In the genomic region with DNA sequence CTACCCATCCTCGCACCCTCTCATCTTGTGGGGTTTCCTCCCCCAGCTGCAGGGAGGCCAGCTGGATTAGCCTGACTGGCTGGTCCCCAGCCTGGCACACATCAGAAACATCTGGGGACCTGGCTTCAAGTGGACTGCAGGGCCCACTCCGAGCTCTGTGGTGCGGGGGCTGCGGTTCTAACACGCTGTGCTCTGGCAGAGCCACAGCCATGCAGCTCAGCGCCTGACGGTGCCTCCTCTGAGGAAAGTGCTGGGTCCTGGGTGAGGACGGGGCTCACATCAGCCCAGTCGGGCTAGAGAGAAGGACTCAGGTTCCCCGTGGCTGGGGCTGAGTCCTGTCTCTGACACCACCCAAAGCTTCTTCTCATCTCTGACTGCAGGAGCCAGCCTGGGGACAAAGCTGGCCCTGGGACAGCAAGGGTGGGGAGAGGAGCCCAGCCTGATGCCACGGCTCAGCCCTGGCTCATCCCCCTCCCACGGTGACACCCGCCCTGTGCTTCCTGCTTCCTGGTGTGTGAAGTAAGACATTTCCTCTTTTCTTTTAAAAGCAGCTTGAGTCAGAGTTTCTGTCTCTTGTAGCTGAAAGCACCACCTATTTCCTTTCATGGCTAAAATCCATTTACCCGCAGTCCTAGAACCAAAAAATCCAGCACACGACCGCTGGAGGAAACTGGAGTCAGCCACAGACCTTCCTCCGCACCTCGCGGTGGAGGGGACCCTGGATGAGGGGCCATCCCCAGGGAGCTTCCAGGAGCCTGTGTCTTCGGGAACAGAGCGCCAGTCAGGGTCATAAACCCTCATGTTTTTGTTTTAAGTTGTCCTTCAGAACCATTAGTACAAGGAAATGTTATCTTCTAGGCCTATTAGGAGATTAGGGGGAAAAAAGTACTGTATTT, we compare ENCODE assay signal across 8 cellular contexts.
A peak's percentile ranks its signal among the peaks of the same experiment; 100 is the strongest.
DNase-seq lines count a peak whose midpoint lies in the region; ATAC-seq and TF ChIP-seq lines count a peak whose summit lies in the region.

No MANE protein-coding gene starts in this region.

- H3K9me3 Mint-ChIP-seq in CD8-positive, alpha-beta T cell = no peaks in the 10 kb centered on the region

- CTCF ChIA-PET in CD8-positive, alpha-beta T cell (lab: Charles Lee) = interaction anchor here (0.7 to 1.2 kb wide), 2 partner anchors 9 to 16 kb away, joined by 3 read pairs; no protein-coding TSS in a partner anchor

- peaks cover 6% of the 10 kb centered on the region for H3K27me3 Mint-ChIP-seq in CD8-positive, alpha-beta T cell (ENCODE audit: low read depth)

- H3K36me3 ChIP-seq in CD8-positive, alpha-beta T cell (ENCODE audit: insufficient read depth, low read length) = no peaks in the 10 kb centered on the region

- no peak overlapping the region for H3K27ac ChIP-seq in CD8-positive, alpha-beta T cell (ENCODE audit: low read depth, low read length)

- no peaks in the 10 kb centered on the region for H3K27me3 ChIP-seq in CD8-positive, alpha-beta T cell (ENCODE audit: insufficient read depth, low read length)

- no peaks in the 10 kb centered on the region for H3K9me3 ChIP-seq in CD8-positive, alpha-beta T cell (ENCODE audit: low read length)

- no peaks in the 10 kb centered on the region for H3K36me3 Mint-ChIP-seq in CD8-positive, alpha-beta T cell

- POLR2A ChIA-PET in CD8-positive, alpha-beta T cell (lab: Charles Lee) = no interaction called here

- H3K4me1 ChIP-seq in CD8-positive, alpha-beta T cell (ENCODE audit: insufficient read depth, low read length) = peaks cover 16% of the 10 kb centered on the region

- peak overlapping the region; percentile 74 for H3K4me3 Mint-ChIP-seq in CD8-positive, alpha-beta T cell

- H3K4me1 Mint-ChIP-seq in CD8-positive, alpha-beta T cell (ENCODE audit: low read depth) = peaks cover 15% of the 10 kb centered on the region

- peak overlapping the region; percentile 58 for H3K27ac Mint-ChIP-seq in CD8-positive, alpha-beta T cell

- intact Hi-C loops in CD8-positive, alpha-beta T cell (cut with DNase I, micrococcal nuclease) = no loop called here
- intact Hi-C loops in sciatic nerve (cut with DNase I) = loop anchor here (10.0 kb wide), 1 partner anchor 745 kb away; the partner anchor contains the start of gene SMOC2

- no peak for TF ChIP-seq CTCF in CD8-positive, alpha-beta T cell (IDR thresholded peaks at IDR 0.05)

- peak; percentile 72 for ATAC-seq in CD8-positive, alpha-beta T cell
- ATAC-seq in GM21528 (IDR thresholded peaks at IDR 0.05; ENCODE audit: low FRiP score, unreplicated experiment) (peak; percentile 97), sciatic nerve (peak; percentile 90)

- peak overlapping the region; percentile 23 for H3K4me3 ChIP-seq in CD8-positive, alpha-beta T cell (ENCODE audit: low read depth, low read length)
- no peak overlapping the region for H3K4me3 ChIP-seq in Jurkat, Clone E6-1 (ENCODE audit: low read length)

- DNase-seq in CD8-positive, alpha-beta T cell = peak in 6 of 7 experiments; percentile 11 to 59 (median 32)
- DNase-seq in Jurkat, Clone E6-1 (ENCODE audit: low read depth, low spot score) = peak; percentile 18
- DNase-seq in activated CD8-positive, alpha-beta memory T cell treated with anti-CD3 and anti-CD28 coated beads, Interleukin-2, amount 50 U/mL, for 48 hours = peak; percentile 69
- DNase-seq in glomerular endothelial cell (ENCODE audit: extremely low read depth, low read depth, low spot score) = peak; percentile 44
- DNase-seq in sciatic nerve (ENCODE audit: low spot score) = peak; percentile 71
- DNase-seq in D341Med (ENCODE audit: low spot score) = no peak
- DNase-seq in NCI-H748 treated with DMSO at 0.1 percent for 48 hours (lab: John Stamatoyannopoulos, UW) = no peak

Comparison
In these comparisons a context has a peak if more than half of its experiments do, and no peak if none do; other contexts are left out.
1. DNase-seq: peak in CD8-positive, alpha-beta T cell (6 of 7), Jurkat, Clone E6-1 (single experiment), activated CD8-positive, alpha-beta memory T cell treated with anti-CD3 and anti-CD28 coated beads, Interleukin-2, amount 50 U/mL, for 48 hours (single experiment), glomerular endothelial cell (single experiment) and sciatic nerve (single experiment); none in D341Med (single experiment) and NCI-H748 treated with DMSO at 0.1 percent for 48 hours (single experiment).
2. Peak in every context shown above with its lines, with median percentiles within 50 percentile points of each other: ATAC-seq.